8 cellular contexts compared by ENCODE assay signal in the genomic region with DNA sequence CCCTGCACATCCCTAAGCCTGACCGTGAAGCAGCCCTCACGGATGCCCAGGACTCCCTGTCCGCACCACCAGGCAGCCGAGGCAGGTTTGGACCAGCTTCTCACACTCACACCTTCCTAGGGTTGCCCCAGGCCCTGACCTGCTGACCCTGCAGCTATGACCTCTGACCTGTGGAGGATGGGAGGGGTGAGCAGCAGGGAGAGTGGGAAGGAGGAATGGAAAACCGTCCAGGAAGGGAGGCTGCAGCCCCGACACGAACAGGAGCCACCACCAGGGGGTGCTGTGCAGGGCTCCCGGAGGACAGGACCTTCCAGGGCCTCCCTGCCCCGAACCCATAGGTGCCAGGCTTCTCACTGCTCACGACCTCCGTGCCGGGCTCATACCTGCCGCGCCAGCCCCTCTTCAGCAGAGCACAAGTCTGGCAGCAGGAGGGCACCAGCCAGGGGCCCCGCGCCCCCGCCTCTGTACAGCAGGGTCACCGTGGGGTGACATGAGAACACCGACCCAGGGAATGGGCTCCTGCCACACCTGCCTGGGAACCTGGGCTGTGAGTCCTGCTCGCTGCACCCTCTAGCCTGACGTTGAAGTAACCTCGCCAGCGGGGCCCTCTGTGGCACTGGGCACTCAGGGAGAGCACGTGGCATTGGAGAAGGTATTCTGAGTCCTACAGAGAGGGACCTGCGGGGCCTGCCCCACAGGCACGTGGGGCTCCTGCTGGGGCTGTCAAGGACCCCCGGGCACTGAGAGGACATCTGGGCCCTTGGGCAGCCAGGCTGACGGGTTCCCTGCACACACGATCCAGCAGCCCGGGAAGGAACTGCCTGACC. TPM values are rescaled to one million over a fixed set of nuclear protein-coding genes. Genes with fewer than 3 reads are reported as not detected.
DNase-seq lines count a peak whose midpoint lies in the region; ATAC-seq lines count a peak whose summit lies in the region.

No MANE protein-coding gene starts in this region.

- POLR2A ChIA-PET in activated CD8-positive, alpha-beta T cell treated with anti-CD3 and anti-CD28 coated beads, Interleukin-2, amount 10 ng/mL, durations not matched to agents 7 days and 5 days (lab: Charles Lee), result no interaction called here

- ATAC-seq in activated CD8-positive, alpha-beta T cell treated with anti-CD3 and anti-CD28 coated beads, Interleukin-2, amount 10 ng/mL, durations not matched to agents 7 days and 5 days, result peak; percentile 53

- no peaks in the 10 kb centered on the region for H3K9me3 Mint-ChIP-seq in activated CD8-positive, alpha-beta T cell treated with anti-CD3 and anti-CD28 coated beads, Interleukin-2, amount 10 ng/mL, durations not matched to agents 7 days and 5 days (ENCODE audit: insufficient read depth)

- H3K27ac Mint-ChIP-seq in activated CD8-positive, alpha-beta T cell treated with anti-CD3 and anti-CD28 coated beads, Interleukin-2, amount 10 ng/mL, durations not matched to agents 7 days and 5 days, result no peak overlapping the region

- CTCF ChIA-PET in activated CD8-positive, alpha-beta T cell treated with anti-CD3 and anti-CD28 coated beads, Interleukin-2, amount 10 ng/mL, durations not matched to agents 7 days and 5 days (lab: Charles Lee), result interaction anchor here (0.5 to 2.1 kb wide), 18 partner anchors 10 to 467 kb away, joined by 3 to 13 read pairs (median 3); partner anchors contain the start of gene PIEZO1

- peaks cover 32% of the 10 kb centered on the region for H3K4me1 Mint-ChIP-seq in activated CD8-positive, alpha-beta T cell treated with anti-CD3 and anti-CD28 coated beads, Interleukin-2, amount 10 ng/mL, durations not matched to agents 7 days and 5 days (ENCODE audit: low read depth)

- no peak overlapping the region for H3K4me3 Mint-ChIP-seq in activated CD8-positive, alpha-beta T cell treated with anti-CD3 and anti-CD28 coated beads, Interleukin-2, amount 10 ng/mL, durations not matched to agents 7 days and 5 days

- peak; percentile 21 to 57 (median 28) for DNase-seq in NCI-H1417 (lab: John Stamatoyannopoulos, UW)
- DNase-seq in NCI-H1417 treated with DMSO at 0.1 percent for 48 hours (lab: John Stamatoyannopoulos, UW), result no peak
- peak; percentile 21 for DNase-seq in NCI-H2171 (lab: John Stamatoyannopoulos, UW)
- DNase-seq in activated CD8-positive, alpha-beta T cell treated with anti-CD3 and anti-CD28 coated beads, Interleukin-2, amount 10 ng/mL, durations not matched to agents 7 days and 5 days, result peak; percentile 74
- peak; percentile 75 for DNase-seq in effector CD4-positive, alpha-beta T cell
- DNase-seq in medulla oblongata (ENCODE audit: extremely low spot score), result peak; percentile 68
- peak; percentile 62 for DNase-seq in stimulated activated CD8-positive, alpha-beta memory T cell treated with anti-CD3 and anti-CD28 coated beads, Interleukin-15, amount 100 ng/mL, for 24 hours (ENCODE audit: low read depth)
- DNase-seq in NCI-H446 treated with DMSO at 0.1 percent for 48 hours (lab: John Stamatoyannopoulos, UW), result no peak

- no peaks in the 10 kb centered on the region for H3K27me3 Mint-ChIP-seq in activated CD8-positive, alpha-beta T cell treated with anti-CD3 and anti-CD28 coated beads, Interleukin-2, amount 10 ng/mL, durations not matched to agents 7 days and 5 days (ENCODE audit: low read depth)

- H3K36me3 Mint-ChIP-seq in activated CD8-positive, alpha-beta T cell treated with anti-CD3 and anti-CD28 coated beads, Interleukin-2, amount 10 ng/mL, durations not matched to agents 7 days and 5 days (ENCODE audit: low read depth), result peaks cover 9% of the 10 kb centered on the region

RNA-seq across cellular contexts. Expression of gene CTU2, which starts 37.6 kb away (rescaled TPM):
- 10 to 100 TPM; 27.5 to 29.2 TPM for total RNA-seq in activated CD8-positive, alpha-beta T cell treated with anti-CD3 and anti-CD28 coated beads, Interleukin-2, amount 10 ng/mL, durations not matched to agents 7 days and 5 days

RNA-seq across cellular contexts. Expression of gene RNF166, which starts 37.7 kb away (rescaled TPM):
- total RNA-seq in activated CD8-positive, alpha-beta T cell treated with anti-CD3 and anti-CD28 coated beads, Interleukin-2, amount 10 ng/mL, durations not matched to agents 7 days and 5 days, result 100 to 1,000 TPM; 144 to 166 TPM

RNA-seq across cellular contexts. Expression of gene PIEZO1, which starts 41.1 kb away (rescaled TPM):
- total RNA-seq in activated CD8-positive, alpha-beta T cell treated with anti-CD3 and anti-CD28 coated beads, Interleukin-2, amount 10 ng/mL, durations not matched to agents 7 days and 5 days, result 100 to 1,000 TPM; 226 to 230 TPM

RNA-seq across cellular contexts. Expression of gene SNAI3, which starts 57.6 kb away (rescaled TPM):
- total RNA-seq in activated CD8-positive, alpha-beta T cell treated with anti-CD3 and anti-CD28 coated beads, Interleukin-2, amount 10 ng/mL, durations not matched to agents 7 days and 5 days, result 10 to 100 TPM; 13.4 to 14.3 TPM

RNA-seq across cellular contexts. Expression of gene CDT1, which starts 59.7 kb away (rescaled TPM):
- 100 to 1,000 TPM; 126 to 132 TPM for total RNA-seq in activated CD8-positive, alpha-beta T cell treated with anti-CD3 and anti-CD28 coated beads, Interleukin-2, amount 10 ng/mL, durations not matched to agents 7 days and 5 days

Comparison
In these comparisons a context has a peak if more than half of its experiments do, and no peak if none do; other contexts are left out.
1. DNase-seq: peak in NCI-H1417 (3 of 3), NCI-H2171 (single experiment), activated CD8-positive, alpha-beta T cell treated with anti-CD3 and anti-CD28 coated beads, Interleukin-2, amount 10 ng/mL, durations not matched to agents 7 days and 5 days (single experiment), effector CD4-positive, alpha-beta T cell (single experiment), medulla oblongata (single experiment) and stimulated activated CD8-positive, alpha-beta memory T cell treated with anti-CD3 and anti-CD28 coated beads, Interleukin-15, amount 100 ng/mL, for 24 hours (single experiment); none in NCI-H1417 treated with DMSO at 0.1 percent for 48 hours (single experiment) and NCI-H446 treated with DMSO at 0.1 percent for 48 hours (single experiment).